In the genomic region with DNA sequence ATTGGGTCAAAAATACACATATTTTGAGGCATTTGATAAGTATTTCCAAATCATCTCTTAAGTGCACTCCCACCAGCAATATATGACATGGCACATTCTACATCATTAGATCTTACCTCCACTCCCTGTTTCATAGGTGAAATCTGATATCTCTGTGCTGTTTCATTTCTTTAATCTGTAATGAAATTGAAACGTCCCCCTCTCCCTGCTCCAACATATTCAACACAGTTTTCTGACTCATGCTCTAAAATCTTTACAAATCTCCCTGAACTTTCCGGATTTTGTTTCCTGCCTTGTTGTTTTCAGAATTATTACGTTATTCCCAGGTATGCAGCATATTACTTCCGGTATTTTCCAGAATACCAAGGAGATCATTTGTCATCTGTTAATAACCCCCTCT, we compare ENCODE assay signal across 17 cellular contexts.
A peak's percentile ranks its signal among the peaks of the same experiment; 100 is the strongest.
DNase-seq lines count a peak whose midpoint lies in the region; ATAC-seq, FAIRE-seq and TF ChIP-seq lines count a peak whose summit lies in the region.
"Had no signal": no experiment of that assay in that cellular context is flagged by ENCODE, and none has a peak within 500 bp of the region (broad histone marks: within the 10 kb centered on the region; RNA-seq: fewer than 3 reads in every experiment).

No MANE protein-coding gene starts in this region.

- no peak overlapping the region for H3K9ac ChIP-seq in smooth muscle cell (ENCODE audit: low read depth)
- H3K9ac ChIP-seq: KMS-11 had no signal

- no peak for FAIRE-seq in pancreas (lab: Jason Lieb, UNC)
- FAIRE-seq: H54 had no signal

- H4K20me1 ChIP-seq in smooth muscle cell (ENCODE audit: low read depth) (no peaks in the 10 kb centered on the region), hepatocyte (ENCODE audit: insufficient read depth, poor library complexity, severe bottlenecking) (no peaks in the 10 kb centered on the region)

- no peaks in the 10 kb centered on the region for H3K9me2 ChIP-seq in hepatocyte (replicated peaks; ENCODE audit: insufficient read depth)

- ATAC-seq in T-helper 17 cell (no peak), pancreas (no peak)
- ATAC-seq: right lobe of liver; stimulated activated memory B cell treated with anti-CD40 and anti-IgM and Interleukin-4, amounts not matched to agents 10 μg/mL and 1 μg/mL and 100 μg/mL, for 72 hours had no signal

- H3K27me3 Mint-ChIP-seq in T-helper 17 cell (peaks cover 54% of the 10 kb centered on the region), glutamatergic neuron (ENCODE audit: unreplicated experiment) (peaks cover 4% of the 10 kb centered on the region)

- peaks cover 3% of the 10 kb centered on the region for H3K36me3 Mint-ChIP-seq in T-helper 17 cell (ENCODE audit: low read depth)
- no peaks in the 10 kb centered on the region for H3K36me3 Mint-ChIP-seq in glutamatergic neuron (ENCODE audit: unreplicated experiment)
- H3K36me3 Mint-ChIP-seq: stimulated activated memory B cell treated with anti-CD40 and anti-IgM and Interleukin-4, amounts not matched to agents 10 μg/mL and 1 μg/mL and 100 μg/mL, for 72 hours had no signal

- in situ Hi-C loops in G401 (cut with HindIII; ENCODE audit: low sequenced_read_pairs) = no loop called here

- H3K4me3 Mint-ChIP-seq in T-helper 17 cell (peak overlapping the region; percentile 93), glutamatergic neuron (ENCODE audit: unreplicated experiment) (peak overlapping the region; percentile 82)

- H3K4me3 ChIP-seq in smooth muscle cell (no peak overlapping the region), hepatocyte (no peak overlapping the region), pancreas (no peak overlapping the region)
- H3K4me3 ChIP-seq: right lobe of liver had no signal

- H3K4me2 ChIP-seq in smooth muscle cell = peak overlapping the region; percentile 87
- no peak overlapping the region for H3K4me2 ChIP-seq in hepatocyte
- H3K4me2 ChIP-seq: KMS-11 had no signal

- H3K4me1 Mint-ChIP-seq in T-helper 17 cell (peaks cover 20% of the 10 kb centered on the region), glutamatergic neuron (ENCODE audit: low read depth, unreplicated experiment) (peaks cover 30% of the 10 kb centered on the region)

- H3K79me2 ChIP-seq in smooth muscle cell (ENCODE audit: low read depth) (no peaks in the 10 kb centered on the region), hepatocyte (no peaks in the 10 kb centered on the region)

- H3K36me3 ChIP-seq in smooth muscle cell (ENCODE audit: low read depth) (no peaks in the 10 kb centered on the region), hepatocyte (replicated peaks; ENCODE audit: insufficient read depth, low read depth) (no peaks in the 10 kb centered on the region), pancreas (no peaks in the 10 kb centered on the region)
- H3K36me3 ChIP-seq: right lobe of liver had no signal

- H3F3A ChIP-seq in smooth muscle cell (ENCODE audit: low read depth) = no peaks in the 10 kb centered on the region

- DNase-seq in NCI-H2171 treated with DMSO at 0.1 percent for 48 hours (lab: John Stamatoyannopoulos, UW) (peak; percentile 26), NCI-H2171 (lab: John Stamatoyannopoulos, UW) (no peak), T-helper 17 cell (no peak), glutamatergic neuron (no peak), smooth muscle cell (lab: John Stamatoyannopoulos, UW; ENCODE audit: unreplicated experiment) (no peak), G401 (ENCODE audit: low spot score) (no peak), hepatocyte (ENCODE audit: low spot score) (no peak), pancreas (no peak)
- DNase-seq: activated effector memory CD4-positive, alpha-beta T cell treated with anti-CD3 and anti-CD28 coated beads, Interleukin-2, amount 50 U/mL, for 16 hours; NCI-H187; NCI-H526; right lobe of liver; stimulated activated CD4-positive, alpha-beta T cell treated with anti-CD3 and anti-CD28 coated beads, Interleukin-4, amount 100 ng/mL, for 24 hours had no signal

- H2AFZ ChIP-seq in smooth muscle cell (ENCODE audit: low read depth) (no peak overlapping the region), hepatocyte (no peak overlapping the region)

- peaks cover 4% of the 10 kb centered on the region for H3K9me3 Mint-ChIP-seq in glutamatergic neuron (ENCODE audit: unreplicated experiment)
- H3K9me3 Mint-ChIP-seq: stimulated activated memory B cell treated with anti-CD40 and anti-IgM and Interleukin-4, amounts not matched to agents 10 μg/mL and 1 μg/mL and 100 μg/mL, for 72 hours had no signal

- no peak for TF ChIP-seq CTCF in glutamatergic neuron (IDR thresholded peaks at IDR 0.05; ENCODE audit: partially characterized antibody, unreplicated experiment)
- no peak for TF ChIP-seq CTCF in smooth muscle cell (IDR thresholded peaks at IDR 0.05; ENCODE audit: borderline replicate concordance, insufficient read depth, poor library complexity, severe bottlenecking)
- no peak for TF ChIP-seq CTCF in hepatocyte (IDR thresholded peaks at IDR 0.05; ENCODE audit: poor library complexity)
- TF ChIP-seq CTCF in pancreas (IDR thresholded peaks at IDR 0.05) = no peak

- peaks cover 16% of the 10 kb centered on the region for H3K27me3 ChIP-seq in smooth muscle cell (ENCODE audit: low read depth)
- H3K27me3 ChIP-seq in hepatocyte = peaks cover 55% of the 10 kb centered on the region
- peaks cover 0 to 7% (median 0%) of the 10 kb centered on the region in 4 donors for H3K27me3 ChIP-seq in pancreas

- H3K27ac Mint-ChIP-seq in T-helper 17 cell (peak overlapping the region; percentile 24), glutamatergic neuron (ENCODE audit: unreplicated experiment) (no peak overlapping the region)
- H3K27ac Mint-ChIP-seq: stimulated activated memory B cell treated with anti-CD40 and anti-IgM and Interleukin-4, amounts not matched to agents 10 μg/mL and 1 μg/mL and 100 μg/mL, for 72 hours had no signal

- H3K4me1 ChIP-seq in smooth muscle cell (ENCODE audit: low read depth) = peaks cover 8% of the 10 kb centered on the region
- H3K4me1 ChIP-seq in hepatocyte (ENCODE audit: insufficient read depth) = peaks cover 9% of the 10 kb centered on the region
- peaks cover 0 to 10% (median 4%) of the 10 kb centered on the region in 3 donors for H3K4me1 ChIP-seq in pancreas

- H3K27ac ChIP-seq in smooth muscle cell (ENCODE audit: low read depth) (no peak overlapping the region), hepatocyte (no peak overlapping the region), pancreas (no peak overlapping the region)
- H3K27ac ChIP-seq: 22Rv1, KMS-11, right lobe of liver had no signal

- H3K9me3 ChIP-seq in T-helper 17 cell (ENCODE audit: control insufficient read depth, low read length, poor library complexity, severe bottlenecking) = peaks cover 4% of the 10 kb centered on the region
- no peaks in the 10 kb centered on the region for H3K9me3 ChIP-seq in smooth muscle cell (replicated peaks; ENCODE audit: low read depth)
- no peaks in the 10 kb centered on the region for H3K9me3 ChIP-seq in hepatocyte (ENCODE audit: low read depth)
- no peaks in the 10 kb centered on the region for H3K9me3 ChIP-seq in pancreas
- H3K9me3 ChIP-seq: right lobe of liver had no signal

- 73% methylated on average over 4 of the region's 4 CpGs for WGBS in smooth muscle cell (ENCODE audit: low lambda C conversion rate)
- 71% methylated on average over 4 of the region's 4 CpGs for WGBS in hepatocyte (ENCODE audit: low lambda C conversion rate, missing lambda C conversion rate)
- 40 to 44% methylated on average over 4 of the region's 4 CpGs for WGBS in pancreas, 2 donors

- intact Hi-C loops in pancreas (cut with DNase I) = no loop called here
